Comparison of ENCODE assay signal across 1 cellular context in genomic region chr19:12784871-12785430, GRCh38.
TF ChIP-seq lines count a peak whose summit lies in the region.

No MANE protein-coding gene starts in this region.

TF ChIP-seq in K562, 482 proteins besides CTCF, POLR2A, EP300 and RAD21 (continued from another document and continues in another):
- no peak for TF ChIP-seq CLOCK (CRISPR knock-in tag; IDR thresholded peaks at IDR 0.05; ENCODE audit: borderline replicate concordance)
- no peak for TF ChIP-seq GABPB1 (CRISPR knock-in tag; IDR thresholded peaks at IDR 0.05)
- TF ChIP-seq PHF8 (IDR thresholded peaks at IDR 0.05; ENCODE audit: borderline replicate concordance, low read length) = no peak
- TF ChIP-seq CBX5 (IDR thresholded peaks at IDR 0.05; ENCODE audit: borderline replicate concordance, low read depth) = no peak
- TF ChIP-seq SIN3A (IDR thresholded peaks at IDR 0.05; ENCODE audit: borderline replicate concordance in 2 of 2, control insufficient read depth in 1 of 2, low read depth in 2 of 2, low read length in 2 of 2) = no peak
- TF ChIP-seq, protein P1, sequence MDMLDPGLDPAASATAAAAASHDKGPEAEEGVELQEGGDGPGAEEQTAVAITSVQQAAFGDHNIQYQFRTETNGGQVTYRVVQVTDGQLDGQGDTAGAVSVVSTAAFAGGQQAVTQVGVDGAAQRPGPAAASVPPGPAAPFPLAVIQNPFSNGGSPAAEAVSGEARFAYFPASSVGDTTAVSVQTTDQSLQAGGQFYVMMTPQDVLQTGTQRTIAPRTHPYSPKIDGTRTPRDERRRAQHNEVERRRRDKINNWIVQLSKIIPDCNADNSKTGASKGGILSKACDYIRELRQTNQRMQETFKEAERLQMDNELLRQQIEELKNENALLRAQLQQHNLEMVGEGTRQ (CRISPR knock-in tag; IDR thresholded peaks at IDR 0.05) = no peak
- no peak for TF ChIP-seq CUX1 (CRISPR knock-in tag; IDR thresholded peaks at IDR 0.05)
- peak in 1 of 2 experiments; percentile 34; a peak in 1 of 4 replicates for TF ChIP-seq FOXK2 (conservative IDR thresholded peaks at IDR 0.05 in 1 of 2, IDR thresholded peaks at IDR 0.05 in 1 of 2; ENCODE audit: low read depth in 2 of 2)
- TF ChIP-seq ZNF408 (CRISPR knock-in tag; IDR thresholded peaks at IDR 0.05; ENCODE audit: low read depth) = no peak
- TF ChIP-seq NCOA4 (IDR thresholded peaks at IDR 0.05; ENCODE audit: partially characterized antibody) = no peak
- TF ChIP-seq ZNF224 (CRISPR knock-in tag; IDR thresholded peaks at IDR 0.05) = no peak
- TF ChIP-seq PHB2 (IDR thresholded peaks at IDR 0.05; ENCODE audit: low read depth) = 0 out of 2 replicates have a peak, but pooled peaks have one; percentile 8
- no peak for TF ChIP-seq ATF2 (CRISPR knock-in tag; IDR thresholded peaks at IDR 0.05)
- no peak for TF ChIP-seq RBM14 (IDR thresholded peaks at IDR 0.05; ENCODE audit: borderline replicate concordance, insufficient read depth, low read depth, low read length)
- no peak for TF ChIP-seq RAD51 (IDR thresholded peaks at IDR 0.05; ENCODE audit: borderline replicate concordance, low read depth)
- no peak for TF ChIP-seq PHTF2 (CRISPR knock-in tag; IDR thresholded peaks at IDR 0.05)
- TF ChIP-seq, protein P2, sequence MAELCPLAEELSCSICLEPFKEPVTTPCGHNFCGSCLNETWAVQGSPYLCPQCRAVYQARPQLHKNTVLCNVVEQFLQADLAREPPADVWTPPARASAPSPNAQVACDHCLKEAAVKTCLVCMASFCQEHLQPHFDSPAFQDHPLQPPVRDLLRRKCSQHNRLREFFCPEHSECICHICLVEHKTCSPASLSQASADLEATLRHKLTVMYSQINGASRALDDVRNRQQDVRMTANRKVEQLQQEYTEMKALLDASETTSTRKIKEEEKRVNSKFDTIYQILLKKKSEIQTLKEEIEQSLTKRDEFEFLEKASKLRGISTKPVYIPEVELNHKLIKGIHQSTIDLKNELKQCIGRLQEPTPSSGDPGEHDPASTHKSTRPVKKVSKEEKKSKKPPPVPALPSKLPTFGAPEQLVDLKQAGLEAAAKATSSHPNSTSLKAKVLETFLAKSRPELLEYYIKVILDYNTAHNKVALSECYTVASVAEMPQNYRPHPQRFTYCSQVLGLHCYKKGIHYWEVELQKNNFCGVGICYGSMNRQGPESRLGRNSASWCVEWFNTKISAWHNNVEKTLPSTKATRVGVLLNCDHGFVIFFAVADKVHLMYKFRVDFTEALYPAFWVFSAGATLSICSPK (IDR thresholded peaks at IDR 0.05; ENCODE audit: borderline replicate concordance) = no peak
- no peak for TF ChIP-seq BRD9 (IDR thresholded peaks at IDR 0.05; ENCODE audit: low read depth, partially characterized antibody)
- no peak for TF ChIP-seq ZNF175 (CRISPR knock-in tag; IDR thresholded peaks at IDR 0.05; ENCODE audit: low read depth)
- TF ChIP-seq, protein P3, sequence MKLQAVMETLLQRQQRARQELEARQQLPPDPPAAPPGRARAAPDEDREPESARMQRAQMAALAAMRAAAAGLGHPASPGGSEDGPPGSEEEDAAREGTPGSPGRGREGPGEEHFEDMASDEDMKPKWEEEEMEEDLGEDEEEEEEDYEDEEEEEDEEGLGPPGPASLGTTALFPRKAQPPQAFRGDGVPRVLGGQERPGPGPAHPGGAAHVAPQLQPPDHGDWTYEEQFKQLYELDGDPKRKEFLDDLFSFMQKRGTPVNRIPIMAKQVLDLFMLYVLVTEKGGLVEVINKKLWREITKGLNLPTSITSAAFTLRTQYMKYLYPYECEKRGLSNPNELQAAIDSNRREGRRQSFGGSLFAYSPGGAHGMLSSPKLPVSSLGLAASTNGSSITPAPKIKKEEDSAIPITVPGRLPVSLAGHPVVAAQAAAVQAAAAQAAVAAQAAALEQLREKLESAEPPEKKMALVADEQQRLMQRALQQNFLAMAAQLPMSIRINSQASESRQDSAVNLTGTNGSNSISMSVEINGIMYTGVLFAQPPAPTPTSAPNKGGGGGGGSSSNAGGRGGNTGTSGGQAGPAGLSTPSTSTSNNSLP (IDR thresholded peaks at IDR 0.05; ENCODE audit: borderline replicate concordance, low read depth, low read length) = no peak
- peak; percentile 74 for TF ChIP-seq ELF4 (CRISPR knock-in tag; IDR thresholded peaks at IDR 0.05)
- no peak for TF ChIP-seq CBFA2T3 (IDR thresholded peaks at IDR 0.05)
- no peak for TF ChIP-seq PML (IDR thresholded peaks at IDR 0.05; ENCODE audit: low read length)
- TF ChIP-seq KDM1A (IDR thresholded peaks at IDR 0.05) = peak in 1 of 2 experiments; percentile 43; a peak in 2 of 4 replicates
- no peak for TF ChIP-seq ZNF121 (CRISPR knock-in tag; conservative IDR thresholded peaks at IDR 0.05)
- 0 out of 2 replicates have a peak, but pooled peaks have one; percentile 15 for TF ChIP-seq ZC3H8 (IDR thresholded peaks at IDR 0.05)
- no peak for TF ChIP-seq MAFG (tag; conservative IDR thresholded peaks at IDR 0.05)
- TF ChIP-seq CBX3 (IDR thresholded peaks at IDR 0.05; ENCODE audit: borderline replicate concordance in 1 of 2, low read length in 2 of 2) = no peak
- TF ChIP-seq, protein P4, sequence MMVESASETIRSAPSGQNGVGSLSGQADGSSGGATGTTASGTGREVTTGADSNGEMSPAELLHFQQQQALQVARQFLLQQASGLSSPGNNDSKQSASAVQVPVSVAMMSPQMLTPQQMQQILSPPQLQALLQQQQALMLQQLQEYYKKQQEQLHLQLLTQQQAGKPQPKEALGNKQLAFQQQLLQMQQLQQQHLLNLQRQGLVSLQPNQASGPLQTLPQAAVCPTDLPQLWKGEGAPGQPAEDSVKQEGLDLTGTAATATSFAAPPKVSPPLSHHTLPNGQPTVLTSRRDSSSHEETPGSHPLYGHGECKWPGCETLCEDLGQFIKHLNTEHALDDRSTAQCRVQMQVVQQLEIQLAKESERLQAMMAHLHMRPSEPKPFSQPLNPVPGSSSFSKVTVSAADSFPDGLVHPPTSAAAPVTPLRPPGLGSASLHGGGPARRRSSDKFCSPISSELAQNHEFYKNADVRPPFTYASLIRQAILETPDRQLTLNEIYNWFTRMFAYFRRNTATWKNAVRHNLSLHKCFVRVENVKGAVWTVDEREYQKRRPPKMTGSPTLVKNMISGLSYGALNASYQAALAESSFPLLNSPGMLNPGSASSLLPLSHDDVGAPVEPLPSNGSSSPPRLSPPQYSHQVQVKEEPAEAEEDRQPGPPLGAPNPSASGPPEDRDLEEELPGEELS (CRISPR knock-in tag; IDR thresholded peaks at IDR 0.05; ENCODE audit: borderline replicate concordance) = no peak
- TF ChIP-seq NFYB (IDR thresholded peaks at IDR 0.05; ENCODE audit: extremely low read depth, insufficient read length) = no peak
- no peak for TF ChIP-seq HNRNPUL1 (IDR thresholded peaks at IDR 0.05; ENCODE audit: low read length)
- no peak for TF ChIP-seq TARDBP (IDR thresholded peaks at IDR 0.05)
- no peak for TF ChIP-seq SMAD1 (IDR thresholded peaks at IDR 0.05; ENCODE audit: low read depth, low read length, partially characterized antibody)
- no peak for TF ChIP-seq PRDM10 (IDR thresholded peaks at IDR 0.05; ENCODE audit: partially characterized antibody)
- peak; percentile 5 for TF ChIP-seq ARHGAP35 (IDR thresholded peaks at IDR 0.05; ENCODE audit: partially characterized antibody)
- TF ChIP-seq, protein P5, sequence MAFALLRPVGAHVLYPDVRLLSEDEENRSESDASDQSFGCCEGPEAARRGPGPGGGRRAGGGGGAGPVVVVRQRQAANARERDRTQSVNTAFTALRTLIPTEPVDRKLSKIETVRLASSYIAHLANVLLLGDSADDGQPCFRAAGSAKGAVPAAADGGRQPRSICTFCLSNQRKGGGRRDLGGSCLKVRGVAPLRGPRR (CRISPR knock-in tag; IDR thresholded peaks at IDR 0.05) = no peak
- no peak for TF ChIP-seq MNT (conservative IDR thresholded peaks at IDR 0.05)
